Comparison of ENCODE assay signal across 19 cellular contexts in genomic region chr1:112687361-112687760, GRCh38. TPM values are rescaled to one million over a fixed set of nuclear protein-coding genes. Genes with fewer than 3 reads are reported as not detected.
DNase-seq lines count a peak whose midpoint lies in the region; ATAC-seq, FAIRE-seq and TF ChIP-seq lines count a peak whose summit lies in the region.
"Had no signal": no experiment of that assay in that cellular context is flagged by ENCODE, and none has a peak within 500 bp of the region (broad histone marks: within the 10 kb centered on the region; RNA-seq: fewer than 3 reads in every experiment).

No MANE protein-coding gene starts in this region.

- peak; percentile 93 for FAIRE-seq in bronchial epithelial cell (lab: Jason Lieb, UNC)
- FAIRE-seq: A549 had no signal

- no peak overlapping the region for H3K4me2 ChIP-seq in MM.1S (ENCODE audit: low read depth, low read length)
- H3K4me2 ChIP-seq: A549, GM23338, KMS-11 had no signal

- H3K36me3 ChIP-seq in cardiac muscle cell (peaks cover 12% of the 10 kb centered on the region), bronchial epithelial cell (ENCODE audit: control insufficient read depth, insufficient read depth, low read length) (peaks cover 14% of the 10 kb centered on the region), vagina (peaks cover 0 to 24% of the 10 kb centered on the region in 2 donors), MM.1S (replicated peaks; ENCODE audit: insufficient read depth, low read length) (no peaks in the 10 kb centered on the region)

- H3K4me1 ChIP-seq in cardiac muscle cell (ENCODE audit: low read depth) (peaks cover 10% of the 10 kb centered on the region), vagina (peaks cover 24% of the 10 kb centered on the region), MM.1S (ENCODE audit: low read length) (no peaks in the 10 kb centered on the region)
- H3K4me1 ChIP-seq: A549 had no signal

- TF ChIP-seq POLR2A in lower leg skin (IDR thresholded peaks at IDR 0.05) (no peak), vagina (IDR thresholded peaks at IDR 0.05) (no peak)

- no peaks in the 10 kb centered on the region for H3F3A ChIP-seq in MM.1S (ENCODE audit: insufficient read depth, low read length)

- TF ChIP-seq CTCF in cardiac muscle cell (IDR thresholded peaks at IDR 0.05; ENCODE audit: low read depth, low read length), result no peak
- TF ChIP-seq CTCF in bronchial epithelial cell (IDR thresholded peaks at IDR 0.05; ENCODE audit: insufficient read depth, low read length, severe bottlenecking), result no peak
- no peak for TF ChIP-seq CTCF in lower leg skin (IDR thresholded peaks at IDR 0.05)
- TF ChIP-seq CTCF in vagina (IDR thresholded peaks at IDR 0.05), result no peak
- no peak for TF ChIP-seq CTCF in MM.1S (IDR thresholded peaks at IDR 0.05; ENCODE audit: low read length)

- no peaks in the 10 kb centered on the region for H3K79me2 ChIP-seq in MM.1S (ENCODE audit: low read length)

- no peak overlapping the region for H3K9ac ChIP-seq in MM.1S (ENCODE audit: low read length)
- H3K9ac ChIP-seq: KMS-11 had no signal

- H3K9me3 ChIP-seq in cardiac muscle cell (ENCODE audit: low read depth) (no peaks in the 10 kb centered on the region), vagina (no peaks in the 10 kb centered on the region), MM.1S (replicated peaks; ENCODE audit: insufficient read depth, low read length) (no peaks in the 10 kb centered on the region)
- H3K9me3 ChIP-seq: A549 had no signal

- H3K27ac ChIP-seq in cardiac muscle cell (peak overlapping the region; percentile 55), vagina (peak overlapping the region; percentile 39), MM.1S (ENCODE audit: low read length) (no peak overlapping the region)
- H3K27ac ChIP-seq: A549, KMS-11 had no signal

- H3K4me3 ChIP-seq in cardiac muscle cell (no peak overlapping the region), bronchial epithelial cell (ENCODE audit: low read depth, low read length) (no peak overlapping the region), lower leg skin (ENCODE audit: low read depth, poor library complexity, severe bottlenecking) (no peak overlapping the region), vagina (no peak overlapping the region), MM.1S (ENCODE audit: low read length) (no peak overlapping the region)
- H3K4me3 ChIP-seq: A549, GM23338 had no signal

- DNase-seq in cardiac muscle cell (ENCODE audit: low read depth in 1 of 2, low spot score in 1 of 2) (no peak), left cardiac atrium (no peak), bronchial epithelial cell (ENCODE audit: low read depth) (peak; percentile 99), lower leg skin (ENCODE audit: low spot score in 2 of 2) (peak; percentile 82 to 85), vagina (ENCODE audit: extremely low spot score in 2 of 2) (no peak), MM.1S (no peak), D341Med (ENCODE audit: low spot score) (no peak)
- DNase-seq: Calu3, DND-41, GDM1, NCI-H1105 treated with DMSO at 0.1 percent for 48 hours, NCI-H187, NCI-H2171 treated with DMSO at 0.1 percent for 48 hours, NCI-H510A treated with DMSO at 0.1 percent for 48 hours, SHP77 treated with DMSO at 0.1 percent for 48 hours had no signal

- 60 to 76% methylated on average over 4 of the region's 4 CpGs for WGBS in lower leg skin, 2 donors

- intact Hi-C loops in left cardiac atrium (cut with DNase I) (no loop called here), lower leg skin (cut with DNase I; ENCODE audit: low total_unique reads) (no loop called here), vagina (cut with DNase I) (no loop called here)

- ATAC-seq in left cardiac atrium (no peak), HG03108 (IDR thresholded peaks at IDR 0.05; ENCODE audit: unreplicated experiment) (no peak)
- ATAC-seq: A549 had no signal

- H3K27me3 ChIP-seq in cardiac muscle cell, result no peaks in the 10 kb centered on the region
- H3K27me3 ChIP-seq in bronchial epithelial cell (ENCODE audit: control insufficient read depth, insufficient read depth, low read length), result no peaks in the 10 kb centered on the region
- H3K27me3 ChIP-seq in vagina, result no peaks in the 10 kb centered on the region
- H3K27me3 ChIP-seq in MM.1S (replicated peaks; ENCODE audit: insufficient read depth, low read length), result no peaks in the 10 kb centered on the region

- no peaks in the 10 kb centered on the region for H3K9me2 ChIP-seq in MM.1S (replicated peaks; ENCODE audit: insufficient read depth, low read length)

- no peak overlapping the region for H2AFZ ChIP-seq in MM.1S (ENCODE audit: low read length)
- H2AFZ ChIP-seq: GM23338 had no signal

- no peaks in the 10 kb centered on the region for H4K20me1 ChIP-seq in MM.1S (ENCODE audit: insufficient read depth, low read length)

RNA-seq across cellular contexts. Expression of gene MOV10, which starts 12.9 kb away (rescaled TPM):
- total RNA-seq in cardiac muscle cell (78.2 and 96.2 TPM in 2 replicates), left cardiac atrium (10 to 100 TPM; 15.9 to 20.3 TPM), bronchial epithelial cell (10.3 and 23.4 TPM in 2 replicates), lower leg skin (100 to 1,000 TPM in 1 of 4 donors, 10 to 100 TPM in 3; 46.2 to 105 (median 56.8) TPM), vagina (53.0 TPM)
- polyA plus RNA-seq in cardiac muscle cell, result 62.0 and 86.0 TPM in 2 replicates

RNA-seq across cellular contexts. Expression of gene RHOC, which starts 19.6 kb away (rescaled TPM):
- total RNA-seq in cardiac muscle cell (257 and 311 TPM in 2 replicates), left cardiac atrium (100 to 1,000 TPM; 146 to 235 TPM), bronchial epithelial cell (420 and 469 TPM in 2 replicates), lower leg skin (100 to 1,000 TPM; 133 to 214 (median 184) TPM), vagina (251 TPM)
- polyA plus RNA-seq in cardiac muscle cell, result 265 and 358 TPM in 2 replicates

RNA-seq across cellular contexts. Expression of gene PPM1J, which starts 27.8 kb away (rescaled TPM):
- total RNA-seq in cardiac muscle cell (13.2 and 21.9 TPM in 2 replicates), left cardiac atrium (1 to 10 TPM; 4.9 to 5.1 TPM), bronchial epithelial cell (4.0 and 4.5 TPM in 2 replicates), lower leg skin (10 to 100 TPM; 11.9 to 16.5 (median 13.9) TPM), vagina (7.9 TPM)
- 20.1 and 28.6 TPM in 2 replicates for polyA plus RNA-seq in cardiac muscle cell

Comparison
In these comparisons a context has a peak if more than half of its experiments do, and no peak if none do; other contexts are left out.
1. DNase-seq: peak in bronchial epithelial cell (single experiment) and lower leg skin (2 of 2); none in cardiac muscle cell (0 of 2), left cardiac atrium (single experiment), vagina (0 of 2), MM.1S (single experiment) and D341Med (single experiment).